18 cellular contexts compared by ENCODE assay signal in genomic region chr11:64344160-64344559, GRCh38. TPM values are rescaled to one million over a fixed set of nuclear protein-coding genes. Genes with fewer than 3 reads are reported as not detected.
DNase-seq lines count a peak whose midpoint lies in the region; ATAC-seq and TF ChIP-seq lines count a peak whose summit lies in the region.
"Had no signal": no experiment of that assay in that cellular context is flagged by ENCODE, and none has a peak within 500 bp of the region (broad histone marks: within the 10 kb centered on the region; RNA-seq: fewer than 3 reads in every experiment).

No MANE protein-coding gene starts in this region.

- CTCF ChIA-PET in RWPE1 (lab: Yijun Ruan, JAX) = interaction anchor here (0.6 to 1.6 kb wide), 3 partner anchors 8 to 43 kb away, joined by 3 read pairs; no protein-coding TSS in a partner anchor

- no peaks in the 10 kb centered on the region for H3K27me3 Mint-ChIP-seq in CD14-positive monocyte (ENCODE audit: low read depth in 3 of 3)
- H3K27me3 Mint-ChIP-seq: B cell; CD4-positive, CD25-positive, alpha-beta regulatory T cell had no signal

- H3K9me3 Mint-ChIP-seq in CD14-positive monocyte = peaks cover 0 to 1% (median 0%) of the 10 kb centered on the region in 7 donors
- H3K9me3 Mint-ChIP-seq: CD4-positive, CD25-positive, alpha-beta regulatory T cell had no signal

- H3K4me3 ChIP-seq in HFF-Myc (replicated peaks; ENCODE audit: low read depth, low read length) = no peak overlapping the region
- H3K4me3 ChIP-seq: MG63, Peyer's patch had no signal

- H3K4me1 Mint-ChIP-seq in CD14-positive monocyte = peaks cover 48% of the 10 kb centered on the region

- DNase-seq in HFF-Myc (ENCODE audit: extremely low read depth, low read depth) (no peak), RWPE1 (ENCODE audit: low spot score) (no peak), islet precursor cell (peak; percentile 50), DMS79 (lab: John Stamatoyannopoulos, UW) (no peak), SK-N-DZ (ENCODE audit: low spot score) (no peak), CD14-positive monocyte (ENCODE audit: low spot score) (no peak)
- DNase-seq: EL, GDM1, KG1, MG63, NCI-H2029, NCI-H446 treated with DMSO at 0.1 percent for 48 hours, NCI-H526 treated with DMSO at 0.1 percent for 48 hours, T-helper 2 cell had no signal

- peaks cover 34 to 66% of the 10 kb centered on the region in 2 donors for H3K36me3 Mint-ChIP-seq in CD14-positive monocyte

- intact Hi-C loops in CD14-positive monocyte (cut with micrococcal nuclease) = loop anchor here in 1 of 2 donors (5.0 kb wide), 1 partner anchor 37 kb away; the partner anchor contains the start of gene ESRRA

- peak overlapping the region; percentile 92 for H3K27ac ChIP-seq in RWPE1
- H3K27ac ChIP-seq: Peyer's patch had no signal

- ATAC-seq in GM18861 (IDR thresholded peaks at IDR 0.05; ENCODE audit: unreplicated experiment) = no peak

- TF ChIP-seq CTCF in HFF-Myc (IDR thresholded peaks at IDR 0.05; ENCODE audit: low read depth, low read length, missing control alignments) = peak; percentile 0
- no peak for TF ChIP-seq CTCF in RWPE1 (conservative IDR thresholded peaks at IDR 0.05; ENCODE audit: low read depth)
- no peak for TF ChIP-seq CTCF in CD14-positive monocyte (IDR thresholded peaks at IDR 0.05)

- H3K4me3 Mint-ChIP-seq in CD14-positive monocyte = no peak overlapping the region
- H3K4me3 Mint-ChIP-seq: B cell; CD4-positive, CD25-positive, alpha-beta regulatory T cell had no signal

- H3K27ac Mint-ChIP-seq in CD14-positive monocyte = no peak overlapping the region
- H3K27ac Mint-ChIP-seq: B cell had no signal

- POLR2A ChIA-PET in RWPE1 (lab: Yijun Ruan, JAX; ENCODE audit: low non-redundant PET) = interaction anchor here (0.6 kb wide), 1 partner anchor 19 kb away, joined by 6 read pairs; no protein-coding TSS in a partner anchor

RNA-seq across cellular contexts. Expression of gene CCDC88B, which starts 4.2 kb away (rescaled TPM):
- polyA plus RNA-seq in SK-N-DZ (2014; cell fraction: cytosol; rRNA removed) = 1.0 and 2.9 TPM in 2 replicates
- 4.5 and 5.0 TPM in 2 replicates for polyA plus RNA-seq in SK-N-DZ (2014; cell fraction: nucleus; rRNA removed)
- polyA plus RNA-seq in CD14-positive monocyte = 10 to 100 TPM in 1 of 2 donors, 1 to 10 TPM in 1; 8.2 to 18.9 TPM

RNA-seq across cellular contexts. Expression of gene RPS6KA4, which starts 14.8 kb away (rescaled TPM):
- 10.3 and 11.4 TPM in 2 replicates for polyA plus RNA-seq in SK-N-DZ (2014; cell fraction: cytosol; rRNA removed)
- 15.5 and 24.3 TPM in 2 replicates for polyA plus RNA-seq in SK-N-DZ (2014; cell fraction: nucleus; rRNA removed)
- 10 to 100 TPM; 16.2 to 24.5 TPM for polyA plus RNA-seq in CD14-positive monocyte

RNA-seq across cellular contexts. Expression of gene PRDX5, which starts 26.2 kb away (rescaled TPM):
- 281 and 367 TPM in 2 replicates for polyA plus RNA-seq in SK-N-DZ (2014; cell fraction: cytosol; rRNA removed)
- 167 and 242 TPM in 2 replicates for polyA plus RNA-seq in SK-N-DZ (2014; cell fraction: nucleus; rRNA removed)
- 100 to 1,000 TPM; 286 to 318 TPM for polyA plus RNA-seq in CD14-positive monocyte

RNA-seq across cellular contexts. Expression of gene TRMT112, which starts 26.8 kb away (rescaled TPM):
- polyA plus RNA-seq in SK-N-DZ (2014; cell fraction: cytosol; rRNA removed) = 648 and 693 TPM in 2 replicates
- polyA plus RNA-seq in SK-N-DZ (2014; cell fraction: nucleus; rRNA removed) = 332 and 431 TPM in 2 replicates
- 100 to 1,000 TPM; 254 to 298 TPM for polyA plus RNA-seq in CD14-positive monocyte

RNA-seq across cellular contexts. Expression of gene ESRRA, which starts 38.8 kb away (rescaled TPM):
- polyA plus RNA-seq in SK-N-DZ (2014; cell fraction: cytosol; rRNA removed) = 23.4 and 50.2 TPM in 2 replicates
- 37.5 and 48.3 TPM in 2 replicates for polyA plus RNA-seq in SK-N-DZ (2014; cell fraction: nucleus; rRNA removed)
- polyA plus RNA-seq in CD14-positive monocyte = 10 to 100 TPM; 15.3 to 18.3 TPM
